ENCODE assay signal across 7 cellular contexts in the genomic region with DNA sequence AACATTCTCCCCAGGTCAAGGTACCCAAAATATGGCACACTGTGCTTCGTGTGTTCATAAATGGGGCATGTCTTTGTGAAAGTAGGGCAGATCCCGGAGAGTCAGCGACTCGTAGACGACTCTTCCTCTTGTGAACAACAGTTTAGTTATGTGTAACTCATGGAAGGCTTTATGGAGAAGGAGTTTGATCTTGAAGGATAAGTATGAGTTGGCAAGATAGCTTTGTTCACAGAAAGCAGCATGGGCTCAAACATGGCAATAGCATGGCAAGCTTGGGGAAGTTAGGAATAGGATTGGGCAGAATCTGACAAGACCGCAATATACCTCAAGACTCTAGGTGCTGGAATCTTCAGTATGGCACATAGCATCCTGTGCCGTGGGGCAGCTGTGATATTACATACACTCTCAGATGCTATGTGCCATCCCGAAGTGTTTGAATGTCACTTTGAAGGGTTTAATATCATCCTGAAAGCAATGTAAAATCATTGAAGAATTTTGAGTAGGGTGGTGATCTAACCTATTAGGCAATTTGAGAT. TPM values are rescaled to one million over a fixed set of nuclear protein-coding genes. Genes with fewer than 3 reads are reported as not detected.
A peak's percentile ranks its signal among the peaks of the same experiment; 100 is the strongest.
DNase-seq lines count a peak whose midpoint lies in the region; ATAC-seq, FAIRE-seq and TF ChIP-seq lines count a peak whose summit lies in the region.
"Not testable (repeated sequence)": the region's sequence is repeated elsewhere in the genome, so short reads cannot be mapped to it uniquely, and the experiment has no call there.

No MANE protein-coding gene starts in this region.

- not testable (repeated sequence) for BruUV-seq in Panc1 (replicated peaks; lab: Mats Ljungman, UMichigan)

- peak overlapping the region; percentile 58 for H2AFZ ChIP-seq in keratinocyte (ENCODE audit: control insufficient read depth, low read length)
- H2AFZ ChIP-seq in osteoblast (ENCODE audit: low read length) = peak overlapping the region; percentile 54

- H3K36me3 ChIP-seq in HUES6 (ENCODE audit: control insufficient read depth, insufficient read depth, low read length); Panc1 (ENCODE audit: control insufficient read depth, insufficient read depth, low read length); keratinocyte (ENCODE audit: control insufficient read depth in 2 of 2, extremely low read depth in 1 of 2, insufficient read depth in 2 of 2, low read length in 2 of 2); osteoblast (ENCODE audit: insufficient read depth, low read length): not testable (repeated sequence)

- dilution Hi-C loops in keratinocyte (cut with MboI; ENCODE audit: extremely low pct_ligation_motif_present, low sequenced_read_pairs) = not testable (repeated sequence)

- H3K9me3 ChIP-seq in HUES6 (ENCODE audit: control insufficient read depth, insufficient read depth, low read depth, low read length); Panc1 (ENCODE audit: control insufficient read depth, insufficient read depth, low read depth, low read length); keratinocyte (ENCODE audit: control insufficient read depth, low read depth, low read length); osteoblast (ENCODE audit: low read depth, low read length): not testable (repeated sequence)

- peaks cover 14% of the 10 kb centered on the region for H3K4me1 Mint-ChIP-seq in activated CD8-positive, alpha-beta memory T cell treated with anti-CD3 and anti-CD28 coated beads, Interleukin-2, amount 10 ng/mL, durations not matched to agents 7 days and 5 days

- peak overlapping the region; percentile 30 for H3K4me3 Mint-ChIP-seq in activated CD8-positive, alpha-beta memory T cell treated with anti-CD3 and anti-CD28 coated beads, Interleukin-2, amount 10 ng/mL, durations not matched to agents 7 days and 5 days

- H3K9me1 ChIP-seq in keratinocyte (ENCODE audit: control insufficient read depth, extremely low read depth, insufficient read depth, low read length) = not testable (repeated sequence)

- DNase-seq in GM12891 (ENCODE audit: insufficient read length, low spot score); Panc1 (ENCODE audit: low read depth, low spot score); activated CD8-positive, alpha-beta memory T cell treated with anti-CD3 and anti-CD28 coated beads, Interleukin-2, amount 10 ng/mL, durations not matched to agents 7 days and 5 days; keratinocyte (ENCODE audit: low read depth, low spot score); osteoblast (ENCODE audit: insufficient read length, low spot score, missing footprints): not testable (repeated sequence)

- TF ChIP-seq CTCF in Panc1 (IDR thresholded peaks at IDR 0.05) = peak; percentile 14
- TF ChIP-seq CTCF in keratinocyte (optimal IDR thresholded peaks at IDR 0.05 in 1 of 3, IDR thresholded peaks at IDR 0.05 in 1 of 3, conservative IDR thresholded peaks at IDR 0.05 in 1 of 3; ENCODE audit: extremely low read depth in 1 of 3, insufficient read depth in 2 of 3, low read length in 3 of 3); osteoblast (IDR thresholded peaks at IDR 0.05; ENCODE audit: extremely low read depth, low read depth, low read length): not testable (repeated sequence)

- in situ Hi-C loops in Panc1 (cut with HindIII; ENCODE audit: low pct_unique_long_range_greater_than_20kb, low sequenced_read_pairs) = not testable (repeated sequence)

- not testable (repeated sequence) for H3K27me3 ChIP-seq in HUES6 (ENCODE audit: control insufficient read depth, insufficient read depth, low read length); Panc1 (ENCODE audit: control insufficient read depth, insufficient read depth, low read length); keratinocyte (ENCODE audit: control insufficient read depth, extremely low read depth, insufficient read depth, low read length); osteoblast (ENCODE audit: insufficient read depth, low read length)

- POLR2A ChIA-PET in Panc1 (lab: Charles Lee) = interaction anchor here (0.6 kb wide), 1 partner anchor 1756 kb away, joined by 6 read pairs; no protein-coding TSS in a partner anchor

- peak overlapping the region; percentile 37 for H3K4me2 ChIP-seq in keratinocyte (ENCODE audit: control insufficient read depth, extremely low read depth, insufficient read depth, low read depth, low read length)
- peak overlapping the region; percentile 66 for H3K4me2 ChIP-seq in osteoblast (ENCODE audit: insufficient read depth, low read length)

- H3K9me3 Mint-ChIP-seq in activated CD8-positive, alpha-beta memory T cell treated with anti-CD3 and anti-CD28 coated beads, Interleukin-2, amount 10 ng/mL, durations not matched to agents 7 days and 5 days (ENCODE audit: low read depth) = not testable (repeated sequence)

- peaks cover 14% of the 10 kb centered on the region for H3K27me3 Mint-ChIP-seq in activated CD8-positive, alpha-beta memory T cell treated with anti-CD3 and anti-CD28 coated beads, Interleukin-2, amount 10 ng/mL, durations not matched to agents 7 days and 5 days

- H3K9ac ChIP-seq in HUES6 (ENCODE audit: low read length); keratinocyte (ENCODE audit: control insufficient read depth, extremely low read depth, insufficient read depth, low read length): not testable (repeated sequence)

- intact Hi-C loops in Panc1 (cut with micrococcal nuclease; ENCODE audit: unreplicated experiment) = loop anchor here (10.0 kb wide), 1 partner anchor 168 kb away; no protein-coding TSS in a partner anchor

- CTCF ChIA-PET in Panc1 (lab: Charles Lee) = interaction anchor here (0.6 kb wide), 1 partner anchor 83 kb away, joined by 3 read pairs; no protein-coding TSS in a partner anchor
- CTCF ChIA-PET in activated CD8-positive, alpha-beta memory T cell treated with anti-CD3 and anti-CD28 coated beads, Interleukin-2, amount 10 ng/mL, durations not matched to agents 7 days and 5 days (lab: Charles Lee) = interaction anchor here (1.2 to 1.3 kb wide), 2 partner anchors 81 to 174 kb away, joined by 3 to 5 read pairs; no protein-coding TSS in a partner anchor

- H4K20me1 ChIP-seq in keratinocyte (ENCODE audit: control insufficient read depth, extremely low read depth, insufficient read depth, low read length); osteoblast (ENCODE audit: insufficient read depth, low read length): not testable (repeated sequence)

- H3K79me2 ChIP-seq in keratinocyte (ENCODE audit: control insufficient read depth, insufficient read depth, low read length); osteoblast (ENCODE audit: insufficient read depth, low read length): not testable (repeated sequence)

- not testable (repeated sequence) for H3K4me1 ChIP-seq in HUES6 (ENCODE audit: control insufficient read depth, insufficient read depth, low read length); Panc1 (ENCODE audit: control insufficient read depth, insufficient read depth, low read length); keratinocyte (ENCODE audit: control insufficient read depth, extremely low read depth, insufficient read depth, low read length); osteoblast (ENCODE audit: insufficient read depth, low read length)

- H3K27ac Mint-ChIP-seq in activated CD8-positive, alpha-beta memory T cell treated with anti-CD3 and anti-CD28 coated beads, Interleukin-2, amount 10 ng/mL, durations not matched to agents 7 days and 5 days = not testable (repeated sequence)

- not testable (repeated sequence) for H3K36me3 Mint-ChIP-seq in activated CD8-positive, alpha-beta memory T cell treated with anti-CD3 and anti-CD28 coated beads, Interleukin-2, amount 10 ng/mL, durations not matched to agents 7 days and 5 days

- H3K4me3 ChIP-seq in HUES6 (ENCODE audit: low read depth, low read length) (peak overlapping the region; percentile 45), Panc1 (ENCODE audit: low read depth in 2 of 2, low read length in 2 of 2) (peak overlapping the region; percentile 23 to 41), osteoblast (ENCODE audit: insufficient read depth, low read length) (peak overlapping the region; percentile 42)
- H3K4me3 ChIP-seq in keratinocyte (ENCODE audit: control insufficient read depth in 2 of 3, extremely low read depth in 1 of 3, insufficient read depth in 2 of 3, low read depth in 1 of 3, low read length in 3 of 3) = not testable (repeated sequence)

- not testable (repeated sequence) for TF ChIP-seq POLR2A in GM12891 (IDR thresholded peaks at IDR 0.05; ENCODE audit: low read depth, low read length)

- peak; percentile 59 for ATAC-seq in Panc1
- ATAC-seq in activated CD8-positive, alpha-beta memory T cell treated with anti-CD3 and anti-CD28 coated beads, Interleukin-2, amount 10 ng/mL, durations not matched to agents 7 days and 5 days = peak; percentile 25

- H3K27ac ChIP-seq in HUES6 (ENCODE audit: low read depth, low read length); Panc1 (ENCODE audit: low read length); keratinocyte (ENCODE audit: control insufficient read depth, insufficient read depth, low read length); osteoblast (ENCODE audit: low read depth, low read length): not testable (repeated sequence)
- H3K27ac ChIP-seq in cingulate gyrus (ENCODE audit: low read depth, low read length) = peak overlapping the region; percentile 39

- FAIRE-seq in GM12891 (lab: Jason Lieb, UNC) (peak; percentile 74), keratinocyte (lab: Jason Lieb, UNC) (peak; percentile 23)

RNA-seq across cellular contexts. Expression of a gene that starts 16.9 kb away (rescaled TPM):
- polyA plus RNA-seq in GM12891 (2012; ENCODE audit: low read depth, missing spikeins) = not detected
- total RNA-seq in Panc1 (2021; ENCODE audit: unreplicated experiment) = 0.13 TPM
- not detected for polyA plus RNA-seq in Panc1 (2012; ENCODE audit: insufficient read length)
- 1 to 10 TPM in 1 of 2 experiments, under 1 TPM in 1; 0.61 to 1.6 TPM for total RNA-seq in activated CD8-positive, alpha-beta memory T cell treated with anti-CD3 and anti-CD28 coated beads, Interleukin-2, amount 10 ng/mL, durations not matched to agents 7 days and 5 days
- not detected in 3 replicates for polyA plus RNA-seq in keratinocyte
- polyA plus RNA-seq in keratinocyte (2011; ENCODE audit: low read depth) = not detected
- not detected in 2 replicates for polyA plus RNA-seq in keratinocyte (2011; cell fraction: cytosol; rRNA removed)
- polyA plus RNA-seq in keratinocyte (2011; cell fraction: nucleus; rRNA removed) = not detected in 2 replicates
- polyA plus RNA-seq in keratinocyte (2012; ENCODE audit: low replicate concordance) = not detected in 2 replicates
- not detected in 3 replicates for polyA minus RNA-seq in keratinocyte
- not detected for polyA minus RNA-seq in keratinocyte (2011; cell fraction: cytosol; rRNA and poly(A)+ RNA removed)
- not detected in 2 replicates for polyA minus RNA-seq in keratinocyte (2011; cell fraction: nucleus; rRNA and poly(A)+ RNA removed)
- under 0.01 TPM in 1 of 2 replicates, not detected in the other for total RNA-seq in osteoblast

RNA-seq across cellular contexts. Expression of a gene that starts 42.2 kb away (rescaled TPM):
- polyA plus RNA-seq in GM12891 (2012; ENCODE audit: low read depth, missing spikeins) = 0.71 TPM
- total RNA-seq in Panc1 (2021; ENCODE audit: unreplicated experiment) (0.44 TPM), osteoblast (0.36 and 0.88 TPM in 2 replicates)
- polyA plus RNA-seq in Panc1 (2012; ENCODE audit: insufficient read length) = 0.42 TPM
- 1 to 10 TPM in 1 of 2 experiments, under 1 TPM in 1; 0.47 to 1.1 TPM for total RNA-seq in activated CD8-positive, alpha-beta memory T cell treated with anti-CD3 and anti-CD28 coated beads, Interleukin-2, amount 10 ng/mL, durations not matched to agents 7 days and 5 days
- polyA plus RNA-seq in keratinocyte = 0.26 to 0.31 TPM (median 0.27 TPM) in 3 replicates
- polyA plus RNA-seq in keratinocyte (2011; ENCODE audit: low read depth) = 5.5 TPM
- polyA plus RNA-seq in keratinocyte (2011; cell fraction: cytosol; rRNA removed) = 0.09 and 0.10 TPM in 2 replicates
- polyA plus RNA-seq in keratinocyte (2011; cell fraction: nucleus; rRNA removed) = 0.33 and 0.51 TPM in 2 replicates
- 0.60 and 8.0 TPM in 2 replicates for polyA plus RNA-seq in keratinocyte (2012; ENCODE audit: low replicate concordance)
- 0.58 to 0.66 TPM in 2 of 3 replicates, not detected in the other for polyA minus RNA-seq in keratinocyte
- polyA minus RNA-seq in keratinocyte (2011; cell fraction: cytosol; rRNA and poly(A)+ RNA removed) = 0.77 TPM
- polyA minus RNA-seq in keratinocyte (2011; cell fraction: nucleus; rRNA and poly(A)+ RNA removed) = 0.62 and 0.74 TPM in 2 replicates
